In genomic region chr2:62506421-62506750, GRCh38 we compare ENCODE assay signal across 8 cellular contexts. TPM values are rescaled to one million over a fixed set of nuclear protein-coding genes. Genes with fewer than 3 reads are reported as not detected.
DNase-seq lines count a peak whose midpoint lies in the region; ATAC-seq and TF ChIP-seq lines count a peak whose summit lies in the region.

No MANE protein-coding gene starts in this region.

- H3K4ac ChIP-seq in H9 (ENCODE audit: low read depth, low read length): no peak overlapping the region

- H4K91ac ChIP-seq in H9 (ENCODE audit: insufficient read length, low read depth, low read length): no peak overlapping the region

- H3K27me3 ChIP-seq in H9 (ENCODE audit: insufficient read depth, low read length) (no peaks in the 10 kb centered on the region), NT2/D1 (ENCODE audit: insufficient read depth, insufficient read length) (no peaks in the 10 kb centered on the region), esophagus (ENCODE audit: control insufficient read depth in 1 of 2, insufficient read depth in 2 of 2, low read length in 2 of 2) (no peaks in the 10 kb centered on the region), ovary (no peaks in the 10 kb centered on the region)

- no peak overlapping the region for H2AK5ac ChIP-seq in H9 (ENCODE audit: insufficient read length, low read length)

- H3K9ac ChIP-seq in H9 (ENCODE audit: extremely low read depth, insufficient read length, low read length): peak overlapping the region; percentile 78
- H3K9ac ChIP-seq in NT2/D1 (ENCODE audit: insufficient read length, low read depth): peak overlapping the region; percentile 52

- no peaks in the 10 kb centered on the region for H4K20me1 ChIP-seq in H9 (ENCODE audit: control insufficient read depth, insufficient read depth, insufficient read length)

- H3K27ac ChIP-seq in H9 (ENCODE audit: insufficient read length, low read depth, low read length): peak overlapping the region; percentile 7
- H3K27ac ChIP-seq in esophagus (ENCODE audit: low read depth in 2 of 2, low read length in 1 of 2): peak overlapping the region; percentile 88 to 89
- H3K27ac ChIP-seq in ovary: peak overlapping the region; percentile 84 to 91

- H2BK5ac ChIP-seq in H9 (ENCODE audit: insufficient read length, low read length): no peak overlapping the region

- H3K4me1 Mint-ChIP-seq in H9: peaks cover 9 to 14% of the 10 kb centered on the region in 2 experiments

- peak overlapping the region; percentile 82 for H3K4me2 ChIP-seq in H9 (ENCODE audit: insufficient read depth, insufficient read length, low read length)

- H2AFZ ChIP-seq in H9 (ENCODE audit: low read length): peak overlapping the region; percentile 98

- H3K56ac ChIP-seq in H9 (ENCODE audit: insufficient read length, low read depth, low read length): no peak overlapping the region

- H3K4me3 ChIP-seq in NT2/D1 (ENCODE audit: insufficient read length, low read depth) (peak overlapping the region; percentile 59), esophagus (ENCODE audit: low read depth in 1 of 2, low read length in 2 of 2) (peak overlapping the region; percentile 63 to 75), ovary (peak overlapping the region; percentile 68)

- no peak overlapping the region for H4K8ac ChIP-seq in H9 (replicated peaks; ENCODE audit: insufficient read length, low read depth, low read length)

- intact Hi-C loops in ovary (cut with DNase I): loop anchor here in 1 of 4 donors (5.0 to 10.0 kb wide), 2 partner anchors 198 to 594 kb away; partner anchors contain the start of gene EHBP1

- TF ChIP-seq EP300 in ovary (IDR thresholded peaks at IDR 0.05): no peak

- H2BK20ac ChIP-seq in H9 (ENCODE audit: low read depth, low read length, poor library complexity, severe bottlenecking): no peak overlapping the region

- H3K27ac Mint-ChIP-seq in H9: peak overlapping the region; percentile 11 to 93 (median 87); a peak in 5 of 7 replicates

- no peaks in the 10 kb centered on the region for H3K27me3 Mint-ChIP-seq in H9 (ENCODE audit: low read depth)

- no peaks in the 10 kb centered on the region for H3K79me1 ChIP-seq in H9 (ENCODE audit: insufficient read depth, low read depth, low read length, poor library complexity, severe bottlenecking)

- H3K14ac ChIP-seq in H9 (ENCODE audit: insufficient read depth, low read length): no peak overlapping the region

- peaks cover 0 to 3% (median 0%) of the 10 kb centered on the region in 3 experiments; a peak in 1 of 7 replicates for H3K36me3 Mint-ChIP-seq in H9 (ENCODE audit: insufficient read depth in 1 of 3, low read depth in 3 of 3)

- TF ChIP-seq POLR2A in ovary (IDR thresholded peaks at IDR 0.05): no peak

- no peaks in the 10 kb centered on the region for H3K36me3 ChIP-seq in NT2/D1 (ENCODE audit: insufficient read depth, insufficient read length, low read length)
- no peaks in the 10 kb centered on the region for H3K36me3 ChIP-seq in esophagus (ENCODE audit: control insufficient read depth in 2 of 2, insufficient read depth in 2 of 2, low read length in 1 of 2)
- H3K36me3 ChIP-seq in ovary: no peaks in the 10 kb centered on the region

- no peak overlapping the region for H4K5ac ChIP-seq in H9 (ENCODE audit: insufficient read length, low read depth, low read length)

- peak overlapping the region; percentile 75 to 83 for H3K4me3 Mint-ChIP-seq in H9

- no peak overlapping the region for H3K23ac ChIP-seq in H9 (ENCODE audit: insufficient read length, low read depth, low read length)

- peak; percentile 55 for ATAC-seq in GM18511 (IDR thresholded peaks at IDR 0.05; ENCODE audit: unreplicated experiment)

- H3K23me2 ChIP-seq in H9 (ENCODE audit: insufficient read length, low read depth, low read length, poor library complexity, severe bottlenecking): no peaks in the 10 kb centered on the region

- H2BK15ac ChIP-seq in H9 (ENCODE audit: low read depth, low read length): no peak overlapping the region

- H3K18ac ChIP-seq in H9 (ENCODE audit: insufficient read length, low read depth, low read length): no peak overlapping the region

- no peak overlapping the region for H2BK12ac ChIP-seq in H9 (ENCODE audit: insufficient read length, low read depth, low read length)

- WGBS in H9 (ENCODE audit: extremely low coverage, insufficient read length, low lambda C conversion rate): no CpG with 5 or more reads among the region's 3 CpGs
- WGBS in esophagus, 2 donors: 0 to 2% methylated on average over 3 of the region's 3 CpGs
- WGBS in ovary, 3 donors: 0 to 1% (median 1%) methylated on average over 3 of the region's 3 CpGs

- TF ChIP-seq CTCF in H9 (conservative IDR thresholded peaks at IDR 0.05): no peak
- TF ChIP-seq CTCF in ovary (IDR thresholded peaks at IDR 0.05): no peak

- DNase-seq in H9: no peak
- no peak for DNase-seq in NT2/D1 (ENCODE audit: low read depth, low spot score)
- DNase-seq in ovary: no peak
- DNase-seq in NCI-H1105 treated with DMSO at 0.1 percent for 48 hours (lab: John Stamatoyannopoulos, UW): no peak
- no peak for DNase-seq in SIG-M5 treated with dmso at 0.1 percent for 504 hours (lab: John Stamatoyannopoulos, UW; ENCODE audit: unreplicated experiment)
- DNase-seq in COLO668 (lab: John Stamatoyannopoulos, UW; ENCODE audit: unreplicated experiment): no peak

- H3K9me3 Mint-ChIP-seq in H9: no peaks in the 10 kb centered on the region; a peak in 1 of 5 replicates

- no peak overlapping the region for H2BK120ac ChIP-seq in H9 (ENCODE audit: low read depth, low read length, poor library complexity, severe bottlenecking)

- H3K4me1 ChIP-seq in H9 (ENCODE audit: insufficient read depth, low read length) (0 out of 2 replicates have a peak, but pooled peaks cover 2% of the 10 kb centered on the region), NT2/D1 (ENCODE audit: insufficient read depth, insufficient read length) (no peaks in the 10 kb centered on the region), esophagus (ENCODE audit: control insufficient read depth in 2 of 2, insufficient read depth in 2 of 2, low read length in 1 of 2) (no peaks in the 10 kb centered on the region), ovary (ENCODE audit: insufficient read depth) (peaks cover 1% of the 10 kb centered on the region)

- no peaks in the 10 kb centered on the region for H3K79me2 ChIP-seq in H9 (ENCODE audit: insufficient read depth, low read length)

- no peak overlapping the region for H3T11ph ChIP-seq in H9 (ENCODE audit: low read length)

- no peaks in the 10 kb centered on the region for H3K9me3 ChIP-seq in H9 (ENCODE audit: control insufficient read depth, low read depth, low read length)
- no peaks in the 10 kb centered on the region for H3K9me3 ChIP-seq in NT2/D1 (ENCODE audit: insufficient read depth, low read length)
- H3K9me3 ChIP-seq in esophagus (ENCODE audit: control insufficient read depth in 2 of 2, insufficient read depth in 1 of 2, low read depth in 1 of 2, low read length in 1 of 2): no peaks in the 10 kb centered on the region
- H3K9me3 ChIP-seq in ovary: no peaks in the 10 kb centered on the region

RNA-seq across cellular contexts. Expression of gene TMEM17, which starts 0.4 kb away (rescaled TPM):
- total RNA-seq in H9 (2021) (1.3 and 1.5 TPM in 2 replicates), ovary (1 to 10 TPM in 6 of 7 donors, under 1 TPM in 1; 0.94 to 2.5 (median 2.1) TPM)
- polyA plus RNA-seq in esophagus (1 to 10 TPM; 1.1 to 1.5 TPM), ovary (1 to 10 TPM; 2.6 to 3.0 TPM)

Comparison
In these comparisons a context has a peak if more than half of its experiments do, and no peak if none do; other contexts are left out.
1. H3K27ac ChIP-seq: peak in every context shown above with its lines; median percentile 88 in esophagus; 88 in ovary; 7 in H9.